In genomic region chr2:37671013-37671815, GRCh38 we compare ENCODE assay signal across 8 cellular contexts. TPM values are rescaled to one million over a fixed set of nuclear protein-coding genes. Genes with fewer than 3 reads are reported as not detected.
DNase-seq lines count a peak whose midpoint lies in the region; ATAC-seq, FAIRE-seq and TF ChIP-seq lines count a peak whose summit lies in the region.

CDC42EP3 (minus strand) TSS chr2:37671642; CDS start chr2:37646587, 25,055 bp downstream.

- H3K36me3 Mint-ChIP-seq in CD4-positive, CD25-positive, alpha-beta regulatory T cell = no peaks in the 10 kb centered on the region

- H3K4me1 Mint-ChIP-seq in CD4-positive, CD25-positive, alpha-beta regulatory T cell = peaks cover 39 to 58% (median 51%) of the 10 kb centered on the region in 4 donors

- no peaks in the 10 kb centered on the region for H3K27me3 ChIP-seq in CD4-positive, CD25-positive, alpha-beta regulatory T cell (ENCODE audit: control insufficient read depth, insufficient read depth, low read length)
- H3K27me3 ChIP-seq in RWPE2 (ENCODE audit: insufficient read depth, poor library complexity, severe bottlenecking) (no peaks in the 10 kb centered on the region), pancreas (no peaks in the 10 kb centered on the region)

- H3K9me3 ChIP-seq in CD4-positive, CD25-positive, alpha-beta regulatory T cell (ENCODE audit: control insufficient read depth in 2 of 2, low read length in 2 of 2) = no peaks in the 10 kb centered on the region
- H3K9me3 ChIP-seq in RWPE2 (ENCODE audit: severe bottlenecking) (no peaks in the 10 kb centered on the region), pancreas (no peaks in the 10 kb centered on the region)

- peaks cover 48% of the 10 kb centered on the region for H3K4me1 ChIP-seq in CD4-positive, CD25-positive, alpha-beta regulatory T cell (ENCODE audit: control insufficient read depth, insufficient read depth, low read length, poor library complexity, severe bottlenecking)
- peaks cover 19% of the 10 kb centered on the region for H3K4me1 ChIP-seq in RWPE2 (ENCODE audit: insufficient read depth, poor library complexity, severe bottlenecking)
- peaks cover 0 to 18% (median 16%) of the 10 kb centered on the region in 3 donors for H3K4me1 ChIP-seq in pancreas

- peak within 1 kb of the TSS; percentile 77 for H3K27ac ChIP-seq in CD4-positive, CD25-positive, alpha-beta regulatory T cell (ENCODE audit: insufficient read depth, low read length, poor library complexity, severe bottlenecking)
- H3K27ac ChIP-seq in RWPE2 (ENCODE audit: poor library complexity, severe bottlenecking) = peak within 1 kb of the TSS; percentile 57
- H3K27ac ChIP-seq in pancreas = peak within 1 kb of the TSS; percentile 74 to 91 (median 82)

- peak; percentile 66 to 69 for ATAC-seq in CD4-positive, CD25-positive, alpha-beta regulatory T cell (ENCODE audit: low read depth in 2 of 2)
- ATAC-seq in GM19395 (IDR thresholded peaks at IDR 0.05; ENCODE audit: unreplicated experiment) = peak; percentile 47
- peak; percentile 27 for ATAC-seq in HG03565 (IDR thresholded peaks at IDR 0.05; ENCODE audit: unreplicated experiment)
- peak; percentile 72 for ATAC-seq in RWPE2 (ENCODE audit: low read depth)
- peak; percentile 81 to 85 (median 84) for ATAC-seq in pancreas

- H3K4me3 ChIP-seq in CD4-positive, CD25-positive, alpha-beta regulatory T cell (ENCODE audit: low read depth, low read length) = peak within 1 kb of the TSS; percentile 85
- peak within 1 kb of the TSS; percentile 95 for H3K4me3 ChIP-seq in RWPE2 (ENCODE audit: severe bottlenecking)
- peak within 1 kb of the TSS; percentile 54 to 96 (median 89) for H3K4me3 ChIP-seq in pancreas

- DNase-seq in CD4-positive, CD25-positive, alpha-beta regulatory T cell = peak; percentile 59 to 73 (median 70)
- DNase-seq in RWPE2 (ENCODE audit: low spot score) (peak; percentile 67), activated gamma-delta T cell treated with Interleukin-2 at 50 U/mL for 16 hours (peak; percentile 68), germinal center (ENCODE audit: low spot score) (peak; percentile 80), pancreas (peak; percentile 62 to 91 (median 74)), ureter (ENCODE audit: low spot score) (peak; percentile 65)

- intact Hi-C loops in pancreas (cut with DNase I) = no loop called here

- peak within 1 kb of the TSS; percentile 91 to 100 (median 98) for H3K4me3 Mint-ChIP-seq in CD4-positive, CD25-positive, alpha-beta regulatory T cell

- no peak for FAIRE-seq in pancreas (lab: Jason Lieb, UNC)

- H3K27ac Mint-ChIP-seq in CD4-positive, CD25-positive, alpha-beta regulatory T cell = peak within 1 kb of the TSS; percentile 89 to 95 (median 93)

- no peaks in the 10 kb centered on the region for H3K9me3 Mint-ChIP-seq in CD4-positive, CD25-positive, alpha-beta regulatory T cell

- H3K27me3 Mint-ChIP-seq in CD4-positive, CD25-positive, alpha-beta regulatory T cell = no peaks in the 10 kb centered on the region

- peaks cover 5% of the 10 kb centered on the region for H3K36me3 ChIP-seq in CD4-positive, CD25-positive, alpha-beta regulatory T cell (ENCODE audit: control insufficient read depth, insufficient read depth, low read length)
- peaks cover 40% of the 10 kb centered on the region for H3K36me3 ChIP-seq in RWPE2 (ENCODE audit: low read depth)
- H3K36me3 ChIP-seq in pancreas = no peaks in the 10 kb centered on the region

- WGBS in pancreas, 2 donors = 0% methylated on average over 46 to 90 of the region's 90 CpGs

- TF ChIP-seq CTCF in RWPE2 (IDR thresholded peaks at IDR 0.05; ENCODE audit: poor library complexity, severe bottlenecking) = no peak
- no peak for TF ChIP-seq CTCF in pancreas (IDR thresholded peaks at IDR 0.05)

RNA-seq across cellular contexts. Expression of gene CDC42EP3, which starts in this region (rescaled TPM):
- total RNA-seq in CD4-positive, CD25-positive, alpha-beta regulatory T cell = 36.4 TPM
- 10 to 100 TPM; 57.9 to 81.4 (median 68.5) TPM for polyA plus RNA-seq in CD4-positive, CD25-positive, alpha-beta regulatory T cell
- total RNA-seq in pancreas (10 to 100 TPM in 2 of 6 donors, 1 to 10 TPM in 4; 3.5 to 11.9 (median 6.4) TPM), ureter (95.3 TPM)
- polyA plus RNA-seq in pancreas = 1 to 10 TPM; 3.6 to 8.5 TPM

Comparison
In these comparisons a context has a peak if more than half of its experiments do, and no peak if none do; other contexts are left out.
1. Peak in every context shown above with its lines: DNase-seq, ATAC-seq, H3K4me3 ChIP-seq and H3K27ac ChIP-seq.
2. RNA of gene CDC42EP3 (polyA plus RNA-seq): 57.9 to 81.4 TPM in CD4-positive, CD25-positive, alpha-beta regulatory T cell; 3.6 to 8.5 TPM in pancreas; every median in the first group is over 4 times any median in the second.
3. ATAC-seq: peak in every context shown above with its lines; median percentile 84 in pancreas; 72 in RWPE2; 68 in CD4-positive, CD25-positive, alpha-beta regulatory T cell; 47 in GM19395; 27 in HG03565.